In the genomic region with DNA sequence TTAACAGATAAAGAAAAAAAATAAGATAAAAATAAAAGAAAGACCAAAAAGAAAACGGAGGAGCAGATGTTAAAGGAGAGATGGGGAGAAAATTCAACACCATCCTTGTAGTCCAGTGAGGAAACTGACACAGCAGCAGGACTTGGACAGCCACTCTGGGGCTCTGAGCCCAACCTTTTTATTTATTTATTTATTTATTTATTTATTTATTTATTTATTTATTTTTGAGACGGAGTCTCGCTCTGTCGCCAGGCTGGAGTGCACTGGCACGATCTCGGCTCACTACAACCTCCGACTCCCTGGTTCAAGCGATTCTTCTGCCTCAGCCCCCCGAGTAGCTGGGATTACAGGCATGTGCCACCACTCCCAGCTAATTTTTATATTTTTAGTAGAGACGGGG, we compare ENCODE assay signal across 5 cellular contexts. TPM values are rescaled to one million over a fixed set of nuclear protein-coding genes. Genes with fewer than 3 reads are reported as not detected.
"Had no signal": no experiment of that assay in that cellular context is flagged by ENCODE, and none has a peak within 500 bp of the region (broad histone marks: within the 10 kb centered on the region; RNA-seq: fewer than 3 reads in every experiment).

No MANE protein-coding gene starts in this region.

RNA-seq across cellular contexts. Expression of gene ATP1A2, which starts 4.1 kb away (rescaled TPM):
- total RNA-seq: M059J, PC-3, SK-MEL-5 had no signal

RNA-seq across cellular contexts. Expression of gene KCNJ9, which starts 30.1 kb away (rescaled TPM):
- total RNA-seq: M059J, PC-3, Peyer's patch, SJCRH30, SK-MEL-5 had no signal

RNA-seq across cellular contexts. Expression of gene ATP1A4, which starts 39.9 kb away (rescaled TPM):
- total RNA-seq: M059J, SJCRH30, SK-MEL-5 had no signal

RNA-seq across cellular contexts. Expression of gene KCNJ10, which starts 41.5 kb away (rescaled TPM):
- total RNA-seq: M059J, Peyer's patch had no signal
